18 cellular contexts compared by ENCODE assay signal in genomic region chr17:2093349-2093748, GRCh38. TPM values are rescaled to one million over a fixed set of nuclear protein-coding genes. Genes with fewer than 3 reads are reported as not detected.
A peak's percentile ranks its signal among the peaks of the same experiment; 100 is the strongest.
DNase-seq lines count a peak whose midpoint lies in the region; TF ChIP-seq lines count a peak whose summit lies in the region.
"Had no signal": no experiment of that assay in that cellular context is flagged by ENCODE, and none has a peak within 500 bp of the region (broad histone marks: within the 10 kb centered on the region; RNA-seq: fewer than 3 reads in every experiment).

No MANE protein-coding gene starts in this region.

- H3K27ac Mint-ChIP-seq in T-helper 2 cell treated with Interferon-gamma antibody and Interleukin-4, amounts not matched to agents 5 μg/mL and 100 μg/mL, for 36 hours, result peak overlapping the region; percentile 41
- H3K27ac Mint-ChIP-seq in chondrocyte (ENCODE audit: unreplicated experiment), result peak overlapping the region; percentile 38
- peak overlapping the region; percentile 57 to 96 (median 80) for H3K27ac Mint-ChIP-seq in nephron
- H3K27ac Mint-ChIP-seq: activated CD4-positive, alpha-beta T cell treated with anti-CD3 and anti-CD28 coated beads for 36 hours; activated naive CD4-positive, alpha-beta T cell treated with anti-CD3 and anti-CD28 coated beads for 36 hours had no signal

- H3K4me1 Mint-ChIP-seq in T-helper 2 cell treated with Interferon-gamma antibody and Interleukin-4, amounts not matched to agents 5 μg/mL and 100 μg/mL, for 36 hours (ENCODE audit: low read depth), result peaks cover 56% of the 10 kb centered on the region
- H3K4me1 Mint-ChIP-seq in chondrocyte (ENCODE audit: low read depth) (peaks cover 48% of the 10 kb centered on the region), nephron (peaks cover 62% of the 10 kb centered on the region)

- DNase-seq in T-helper 2 cell treated with Interferon-gamma antibody and Interleukin-4, amounts not matched to agents 5 μg/mL and 100 μg/mL, for 36 hours (ENCODE audit: low spot score), result no peak
- no peak for DNase-seq in T-helper 2 cell
- peak in 71 of 76 experiments; percentile 13 to 82 (median 46) for DNase-seq in HUDEP-2 (lab: John Stamatoyannopoulos, UW; ENCODE audit: unreplicated experiment in 76 of 76)
- DNase-seq in chondrocyte (ENCODE audit: low spot score), result no peak
- DNase-seq in pons (ENCODE audit: low spot score), result no peak
- no peak for DNase-seq in superior temporal gyrus (ENCODE audit: extremely low spot score)
- no peak for DNase-seq in activated T-cell treated with anti-CD3 and anti-CD28 coated beads, Interleukin-2, amount 50 U/mL, for 48 hours
- DNase-seq: activated CD4-positive, alpha-beta T cell treated with anti-CD3 and anti-CD28 coated beads for 36 hours; activated CD8-positive, alpha-beta memory T cell treated with anti-CD3 and anti-CD28 coated beads, Interleukin-2, amount 50 U/mL, for 4 hours; activated naive CD4-positive, alpha-beta T cell treated with anti-CD3 and anti-CD28 coated beads for 36 hours; GOT3; NCI-H1092; NCI-H446; SIG-M5; stimulated activated naive CD4-positive, alpha-beta T cell; T1000 had no signal

- peaks cover 21% of the 10 kb centered on the region for H3K36me3 Mint-ChIP-seq in T-helper 2 cell treated with Interferon-gamma antibody and Interleukin-4, amounts not matched to agents 5 μg/mL and 100 μg/mL, for 36 hours (ENCODE audit: low read depth)
- H3K36me3 Mint-ChIP-seq in chondrocyte (ENCODE audit: low read depth) (peaks cover 1% of the 10 kb centered on the region), nephron (ENCODE audit: low read depth) (peaks cover 12% of the 10 kb centered on the region)

- no peaks in the 10 kb centered on the region for H3K27me3 Mint-ChIP-seq in T-helper 2 cell treated with Interferon-gamma antibody and Interleukin-4, amounts not matched to agents 5 μg/mL and 100 μg/mL, for 36 hours (ENCODE audit: low read depth)
- H3K27me3 Mint-ChIP-seq in chondrocyte (ENCODE audit: low read depth) (no peaks in the 10 kb centered on the region), nephron (ENCODE audit: low read depth) (no peaks in the 10 kb centered on the region)
- H3K27me3 Mint-ChIP-seq: activated CD4-positive, alpha-beta T cell treated with anti-CD3 and anti-CD28 coated beads for 36 hours had no signal

- TF ChIP-seq CTCF in chondrocyte (IDR thresholded peaks at IDR 0.05) (no peak), nephron (IDR thresholded peaks at IDR 0.05; ENCODE audit: unreplicated experiment in 3 of 3) (no peak)

- no peaks in the 10 kb centered on the region for H3K9me3 Mint-ChIP-seq in T-helper 2 cell treated with Interferon-gamma antibody and Interleukin-4, amounts not matched to agents 5 μg/mL and 100 μg/mL, for 36 hours
- H3K9me3 Mint-ChIP-seq in chondrocyte (ENCODE audit: low read depth) (no peaks in the 10 kb centered on the region), nephron (no peaks in the 10 kb centered on the region)
- H3K9me3 Mint-ChIP-seq: activated naive CD4-positive, alpha-beta T cell treated with anti-CD3 and anti-CD28 coated beads for 36 hours had no signal

- H3K4me3 Mint-ChIP-seq in T-helper 2 cell treated with Interferon-gamma antibody and Interleukin-4, amounts not matched to agents 5 μg/mL and 100 μg/mL, for 36 hours, result no peak overlapping the region
- H3K4me3 Mint-ChIP-seq in chondrocyte (ENCODE audit: unreplicated experiment) (no peak overlapping the region), nephron (no peak overlapping the region)
- H3K4me3 Mint-ChIP-seq: activated CD4-positive, alpha-beta T cell treated with anti-CD3 and anti-CD28 coated beads for 36 hours; activated naive CD4-positive, alpha-beta T cell treated with anti-CD3 and anti-CD28 coated beads for 36 hours; CD14-positive monocyte had no signal

RNA-seq across cellular contexts. Expression of gene HIC1, which starts 38.4 kb away (rescaled TPM):
- 3.3 to 9.0 TPM (median 8.8 TPM) in 3 replicates for total RNA-seq in chondrocyte

RNA-seq across cellular contexts. Expression of gene OVCA2, which starts 51.5 kb away (rescaled TPM):
- 26.6 to 30.2 TPM (median 30.1 TPM) in 3 replicates for total RNA-seq in chondrocyte

Comparison
In these comparisons a context has a peak if more than half of its experiments do, and no peak if none do; other contexts are left out.
1. DNase-seq: peak in HUDEP-2 (71 of 76); none in T-helper 2 cell treated with Interferon-gamma antibody and Interleukin-4, amounts not matched to agents 5 μg/mL and 100 μg/mL, for 36 hours (single experiment), T-helper 2 cell (0 of 5), chondrocyte (single experiment), pons (single experiment), superior temporal gyrus (single experiment) and activated T-cell treated with anti-CD3 and anti-CD28 coated beads, Interleukin-2, amount 50 U/mL, for 48 hours (0 of 2).
2. Peak in every context shown above with its lines, with median percentiles within 50 percentile points of each other: H3K27ac Mint-ChIP-seq.